In the genomic region with DNA sequence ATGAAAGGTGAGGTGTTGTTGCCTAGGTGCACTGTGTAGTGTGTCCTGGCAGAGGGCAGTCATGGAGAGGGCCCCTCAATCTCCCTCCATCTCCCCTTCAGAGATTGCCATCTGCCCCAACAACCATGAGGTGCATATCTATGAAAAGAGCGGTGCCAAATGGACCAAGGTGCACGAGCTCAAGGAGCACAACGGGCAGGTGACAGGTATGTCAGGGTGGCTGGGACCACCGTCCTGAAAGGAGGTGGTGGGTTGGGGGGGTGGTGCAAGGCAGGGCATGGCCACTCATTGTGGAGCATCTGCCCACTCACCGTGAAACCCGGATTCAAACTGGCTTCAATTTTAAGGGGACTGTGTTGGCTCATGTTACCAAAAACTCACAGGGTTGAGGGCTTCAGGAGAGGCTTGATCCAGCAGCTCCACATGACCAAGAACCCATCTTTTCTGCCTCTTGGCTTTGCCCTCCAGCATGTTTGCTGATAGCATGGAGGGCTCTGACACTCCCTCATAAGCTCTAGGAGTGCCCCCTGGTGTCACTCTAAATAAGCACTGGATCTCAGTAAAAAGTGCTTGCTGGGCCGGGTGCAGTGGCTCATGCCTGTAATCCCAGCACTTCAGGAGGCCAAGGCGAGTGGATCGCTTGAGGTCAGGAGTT, we compare ENCODE assay signal across 9 cellular contexts. TPM values are rescaled to one million over a fixed set of nuclear protein-coding genes. Genes with fewer than 3 reads are reported as not detected.
A peak's percentile ranks its signal among the peaks of the same experiment; 100 is the strongest.
DNase-seq lines count a peak whose midpoint lies in the region; ATAC-seq and TF ChIP-seq lines count a peak whose summit lies in the region.
"Had no signal": no experiment of that assay in that cellular context is flagged by ENCODE, and none has a peak within 500 bp of the region (broad histone marks: within the 10 kb centered on the region; RNA-seq: fewer than 3 reads in every experiment).

No MANE protein-coding gene starts in this region.

- peaks cover 74% of the 10 kb centered on the region in 2 experiments for H3K36me3 ChIP-seq in mesenchymal stem cell (ENCODE audit: control insufficient read depth in 1 of 2, insufficient read depth in 2 of 2, low read depth in 1 of 2, low read length in 2 of 2)

- ATAC-seq in HG02840 (IDR thresholded peaks at IDR 0.05; ENCODE audit: low FRiP score, unreplicated experiment) = no peak

- peak overlapping the region; percentile 68 for H3K27ac Mint-ChIP-seq in activated CD4-positive, alpha-beta memory T cell treated with anti-CD3 and anti-CD28 coated beads, Interleukin-2, amount 10 ng/mL, durations not matched to agents 7 days and 5 days

- H2BK15ac ChIP-seq in mesenchymal stem cell (ENCODE audit: low read depth, poor library complexity, severe bottlenecking) = no peak overlapping the region

- no peak overlapping the region for H4K91ac ChIP-seq in mesenchymal stem cell (ENCODE audit: low read length)

- H3K9ac ChIP-seq in mesenchymal stem cell (ENCODE audit: low read length) = no peak overlapping the region

- peak; percentile 55 for TF ChIP-seq RAD21 in Ishikawa (IDR thresholded peaks at IDR 0.05; ENCODE audit: low read depth)

- H2AFZ ChIP-seq in mesenchymal stem cell (ENCODE audit: low read depth, low read length) = no peak overlapping the region

- H3K27ac ChIP-seq in mesenchymal stem cell (ENCODE audit: low read length, poor library complexity, severe bottlenecking) = no peak overlapping the region
- H3K27ac ChIP-seq: SK-N-MC had no signal

- no peaks in the 10 kb centered on the region for H3K9me3 ChIP-seq in mesenchymal stem cell (ENCODE audit: control insufficient read depth, low read length)

- H4K8ac ChIP-seq in mesenchymal stem cell (ENCODE audit: low read length) = no peak overlapping the region

- peaks cover 33% of the 10 kb centered on the region for H3K79me1 ChIP-seq in mesenchymal stem cell (replicated peaks; ENCODE audit: low read length, poor library complexity, severe bottlenecking)

- no peaks in the 10 kb centered on the region for H3K27me3 ChIP-seq in mesenchymal stem cell (ENCODE audit: control insufficient read depth in 1 of 2, insufficient read depth in 1 of 2, low read length in 2 of 2)

- H3K27me3 Mint-ChIP-seq in activated CD4-positive, alpha-beta memory T cell treated with anti-CD3 and anti-CD28 coated beads, Interleukin-2, amount 10 ng/mL, durations not matched to agents 7 days and 5 days = no peaks in the 10 kb centered on the region

- POLR2A ChIA-PET in activated CD4-positive, alpha-beta memory T cell treated with anti-CD3 and anti-CD28 coated beads, Interleukin-2, amount 10 ng/mL, durations not matched to agents 7 days and 5 days (lab: Charles Lee) = interaction anchor here (1.1 to 10.8 kb wide), 4 partner anchors 8 to 17 kb away, joined by 3 to 160 read pairs (median 11); a partner anchor contains a TSS

- H3K9me3 Mint-ChIP-seq in activated CD4-positive, alpha-beta memory T cell treated with anti-CD3 and anti-CD28 coated beads, Interleukin-2, amount 10 ng/mL, durations not matched to agents 7 days and 5 days = no peaks in the 10 kb centered on the region

- H2BK12ac ChIP-seq in mesenchymal stem cell (ENCODE audit: low read length in 2 of 2) = no peak overlapping the region

- CTCF ChIA-PET in activated CD4-positive, alpha-beta memory T cell treated with anti-CD3 and anti-CD28 coated beads, Interleukin-2, amount 10 ng/mL, durations not matched to agents 7 days and 5 days (lab: Charles Lee) = interaction anchor here (0.7 to 1.6 kb wide), 6 partner anchors 11 to 24 kb away, joined by 3 to 7 read pairs (median 4); a partner anchor contains a TSS

- no peak overlapping the region for H3K4me3 Mint-ChIP-seq in activated CD4-positive, alpha-beta memory T cell treated with anti-CD3 and anti-CD28 coated beads, Interleukin-2, amount 10 ng/mL, durations not matched to agents 7 days and 5 days

- DNase-seq in ELR (ENCODE audit: low read depth) (peak; percentile 69), mesenchymal stem cell (peak; percentile 36), kidney glomerular epithelial cell (lab: John Stamatoyannopoulos, UW) (no peak), glomerular visceral epithelial cell (ENCODE audit: extremely low spot score) (no peak)
- peak; percentile 50 for DNase-seq in activated CD4-positive, alpha-beta memory T cell treated with anti-CD3 and anti-CD28 coated beads, Interleukin-2, amount 10 ng/mL, durations not matched to agents 7 days and 5 days
- DNase-seq in stimulated activated CD4-positive, alpha-beta T cell treated with anti-CD3 and anti-CD28 coated beads, Interleukin-4, amount 100 ng/mL, for 24 hours = no peak

- WGBS in mesenchymal stem cell = 96% methylated on average over 9 of the region's 9 CpGs

- H3K14ac ChIP-seq in mesenchymal stem cell (ENCODE audit: low read length in 2 of 2) = no peak overlapping the region

- no peak overlapping the region for H3K18ac ChIP-seq in mesenchymal stem cell (ENCODE audit: low read depth in 1 of 2, low read length in 2 of 2)

- H3K4me1 Mint-ChIP-seq in activated CD4-positive, alpha-beta memory T cell treated with anti-CD3 and anti-CD28 coated beads, Interleukin-2, amount 10 ng/mL, durations not matched to agents 7 days and 5 days = peaks cover 36% of the 10 kb centered on the region

- peaks cover 12% of the 10 kb centered on the region for H3K4me1 ChIP-seq in mesenchymal stem cell (ENCODE audit: control insufficient read depth, insufficient read depth, low read depth, low read length)

- no peak overlapping the region for H3K23ac ChIP-seq in mesenchymal stem cell (ENCODE audit: low read length in 2 of 2)

- H3K4me3 ChIP-seq in mesenchymal stem cell (ENCODE audit: insufficient read depth in 1 of 2, low read depth in 1 of 2, low read length in 2 of 2) = no peak overlapping the region
- H3K4me3 ChIP-seq: SK-N-MC had no signal

- peaks cover 67% of the 10 kb centered on the region for H3K36me3 Mint-ChIP-seq in activated CD4-positive, alpha-beta memory T cell treated with anti-CD3 and anti-CD28 coated beads, Interleukin-2, amount 10 ng/mL, durations not matched to agents 7 days and 5 days (ENCODE audit: low read depth)

- no peak overlapping the region for H2BK120ac ChIP-seq in mesenchymal stem cell (ENCODE audit: low read depth, low read length)

- no peak for TF ChIP-seq EP300 in Ishikawa (IDR thresholded peaks at IDR 0.05; ENCODE audit: borderline replicate concordance)

- H3K4me2 ChIP-seq in mesenchymal stem cell (ENCODE audit: low read length, poor library complexity, severe bottlenecking) = no peak overlapping the region

- H2AK5ac ChIP-seq in mesenchymal stem cell (ENCODE audit: low read length, severe bottlenecking) = no peak overlapping the region

- no peak overlapping the region for H3K4ac ChIP-seq in mesenchymal stem cell (ENCODE audit: low read depth in 1 of 2, low read length in 2 of 2)

- no peak overlapping the region for H2BK5ac ChIP-seq in mesenchymal stem cell (ENCODE audit: low read depth, low read length, poor library complexity, severe bottlenecking)

TF ChIP-seq in Ishikawa, 13 proteins besides CTCF, POLR2A, EP300 and RAD21 (continues in another document):
- TF ChIP-seq TEAD4 (IDR thresholded peaks at IDR 0.05) (no peak), NFIC (IDR thresholded peaks at IDR 0.05) (no peak), CREB1 (IDR thresholded peaks at IDR 0.05; ENCODE audit: low read depth) (no peak)
- TF ChIP-seq, protein P1, sequence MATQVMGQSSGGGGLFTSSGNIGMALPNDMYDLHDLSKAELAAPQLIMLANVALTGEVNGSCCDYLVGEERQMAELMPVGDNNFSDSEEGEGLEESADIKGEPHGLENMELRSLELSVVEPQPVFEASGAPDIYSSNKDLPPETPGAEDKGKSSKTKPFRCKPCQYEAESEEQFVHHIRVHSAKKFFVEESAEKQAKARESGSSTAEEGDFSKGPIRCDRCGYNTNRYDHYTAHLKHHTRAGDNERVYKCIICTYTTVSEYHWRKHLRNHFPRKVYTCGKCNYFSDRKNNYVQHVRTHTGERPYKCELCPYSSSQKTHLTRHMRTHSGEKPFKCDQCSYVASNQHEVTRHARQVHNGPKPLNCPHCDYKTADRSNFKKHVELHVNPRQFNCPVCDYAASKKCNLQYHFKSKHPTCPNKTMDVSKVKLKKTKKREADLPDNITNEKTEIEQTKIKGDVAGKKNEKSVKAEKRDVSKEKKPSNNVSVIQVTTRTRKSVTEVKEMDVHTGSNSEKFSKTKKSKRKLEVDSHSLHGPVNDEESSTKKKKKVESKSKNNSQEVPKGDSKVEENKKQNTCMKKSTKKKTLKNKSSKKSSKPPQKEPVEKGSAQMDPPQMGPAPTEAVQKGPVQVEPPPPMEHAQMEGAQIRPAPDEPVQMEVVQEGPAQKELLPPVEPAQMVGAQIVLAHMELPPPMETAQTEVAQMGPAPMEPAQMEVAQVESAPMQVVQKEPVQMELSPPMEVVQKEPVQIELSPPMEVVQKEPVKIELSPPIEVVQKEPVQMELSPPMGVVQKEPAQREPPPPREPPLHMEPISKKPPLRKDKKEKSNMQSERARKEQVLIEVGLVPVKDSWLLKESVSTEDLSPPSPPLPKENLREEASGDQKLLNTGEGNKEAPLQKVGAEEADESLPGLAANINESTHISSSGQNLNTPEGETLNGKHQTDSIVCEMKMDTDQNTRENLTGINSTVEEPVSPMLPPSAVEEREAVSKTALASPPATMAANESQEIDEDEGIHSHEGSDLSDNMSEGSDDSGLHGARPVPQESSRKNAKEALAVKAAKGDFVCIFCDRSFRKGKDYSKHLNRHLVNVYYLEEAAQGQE (IDR thresholded peaks at IDR 0.05; ENCODE audit: low read depth) = no peak

RNA-seq across cellular contexts. Expression of a gene that starts 12.2 kb away (rescaled TPM):
- 100 to 1,000 TPM; 396 to 397 TPM for total RNA-seq in activated CD4-positive, alpha-beta memory T cell treated with anti-CD3 and anti-CD28 coated beads, Interleukin-2, amount 10 ng/mL, durations not matched to agents 7 days and 5 days
- polyA plus RNA-seq in mesenchymal stem cell (2013, experiment 1 of 2) = 211 TPM
- polyA plus RNA-seq in mesenchymal stem cell (2013, experiment 2 of 2) = 214 TPM

RNA-seq across cellular contexts. Expression of a gene that starts 21.7 kb away (rescaled TPM):
- 100 to 1,000 TPM in 1 of 2 experiments, 10 to 100 TPM in 1; 93.8 to 103 TPM for total RNA-seq in activated CD4-positive, alpha-beta memory T cell treated with anti-CD3 and anti-CD28 coated beads, Interleukin-2, amount 10 ng/mL, durations not matched to agents 7 days and 5 days
- 109 TPM for polyA plus RNA-seq in mesenchymal stem cell (2013, experiment 1 of 2)
- polyA plus RNA-seq in mesenchymal stem cell (2013, experiment 2 of 2) = 104 TPM

RNA-seq across cellular contexts. Expression of a gene that starts 22.1 kb away (rescaled TPM):
- total RNA-seq in activated CD4-positive, alpha-beta memory T cell treated with anti-CD3 and anti-CD28 coated beads, Interleukin-2, amount 10 ng/mL, durations not matched to agents 7 days and 5 days = 100 to 1,000 TPM; 104 to 106 TPM
- 171 TPM for polyA plus RNA-seq in mesenchymal stem cell (2013, experiment 1 of 2)
- polyA plus RNA-seq in mesenchymal stem cell (2013, experiment 2 of 2) = 175 TPM

RNA-seq across cellular contexts. Expression of a gene that starts 51.9 kb away (rescaled TPM):
- total RNA-seq in activated CD4-positive, alpha-beta memory T cell treated with anti-CD3 and anti-CD28 coated beads, Interleukin-2, amount 10 ng/mL, durations not matched to agents 7 days and 5 days = 1 to 10 TPM; 6.6 to 7.5 TPM
- 2.8 TPM for polyA plus RNA-seq in mesenchymal stem cell (2013, experiment 1 of 2)
- polyA plus RNA-seq in mesenchymal stem cell (2013, experiment 2 of 2) = 2.4 TPM

RNA-seq across cellular contexts. Expression of a gene that starts 52.0 kb away (rescaled TPM):
- 10 to 100 TPM; 64.1 to 66.2 TPM for total RNA-seq in activated CD4-positive, alpha-beta memory T cell treated with anti-CD3 and anti-CD28 coated beads, Interleukin-2, amount 10 ng/mL, durations not matched to agents 7 days and 5 days
- polyA plus RNA-seq in mesenchymal stem cell (2013, experiment 1 of 2) = 26.1 TPM
- 26.9 TPM for polyA plus RNA-seq in mesenchymal stem cell (2013, experiment 2 of 2)

Comparison
In these comparisons a context has a peak if more than half of its experiments do, and no peak if none do; other contexts are left out.
1. DNase-seq: peak in ELR (single experiment), activated CD4-positive, alpha-beta memory T cell treated with anti-CD3 and anti-CD28 coated beads, Interleukin-2, amount 10 ng/mL, durations not matched to agents 7 days and 5 days (single experiment) and mesenchymal stem cell (single experiment); none in kidney glomerular epithelial cell (single experiment), glomerular visceral epithelial cell (single experiment) and stimulated activated CD4-positive, alpha-beta T cell treated with anti-CD3 and anti-CD28 coated beads, Interleukin-4, amount 100 ng/mL, for 24 hours (single experiment).